Comparison of ENCODE assay signal across 26 cellular contexts in the genomic region with DNA sequence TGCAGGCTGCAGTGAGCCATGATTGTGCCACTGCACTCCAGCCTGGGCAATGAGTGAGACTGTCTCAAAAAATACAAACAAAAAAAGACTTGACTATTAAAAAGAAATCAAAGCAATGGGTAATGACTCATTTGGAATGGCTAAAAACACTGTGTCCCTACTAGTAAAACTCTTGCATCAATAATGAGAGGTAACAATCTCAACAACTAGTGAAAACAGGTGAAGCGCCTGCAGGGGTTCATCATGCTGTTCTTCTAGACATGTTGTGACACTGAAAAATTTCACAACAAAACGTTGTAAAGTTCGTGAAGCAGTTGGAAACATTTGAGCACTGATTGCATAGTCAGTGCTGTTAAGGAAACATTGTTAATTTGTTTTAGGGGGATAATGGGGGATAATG. TPM values are rescaled to one million over a fixed set of nuclear protein-coding genes. Genes with fewer than 3 reads are reported as not detected.
DNase-seq lines count a peak whose midpoint lies in the region; ATAC-seq and TF ChIP-seq lines count a peak whose summit lies in the region.
"Had no signal": no experiment of that assay in that cellular context is flagged by ENCODE, and none has a peak within 500 bp of the region (broad histone marks: within the 10 kb centered on the region; RNA-seq: fewer than 3 reads in every experiment).

No MANE protein-coding gene starts in this region.

- intact Hi-C loops in PC-3 (cut with micrococcal nuclease), result no loop called here

- H3K9me3 Mint-ChIP-seq in CD8-positive, alpha-beta memory T cell, result no peaks in the 10 kb centered on the region

- no peak overlapping the region for H3K9ac ChIP-seq in PC-3 (ENCODE audit: low read length)

- H3K9me3 ChIP-seq in PC-3 (ENCODE audit: low read length), result no peaks in the 10 kb centered on the region
- no peaks in the 10 kb centered on the region for H3K9me3 ChIP-seq in CD8-positive, alpha-beta memory T cell (ENCODE audit: low read length)
- H3K9me3 ChIP-seq: BE2C, HAP-1 had no signal

- DNase-seq in NOMO-1 (lab: John Stamatoyannopoulos, UW; ENCODE audit: unreplicated experiment in 2 of 2) (peak; percentile 20 to 48), NOMO-1 treated with dmso at 0.1 percent for 144 hours (lab: John Stamatoyannopoulos, UW; ENCODE audit: unreplicated experiment) (no peak), PC-3 (peak; percentile 4), NCI-H510A (lab: John Stamatoyannopoulos, UW) (no peak), occipital lobe (lab: John Stamatoyannopoulos, UW) (no peak)
- no peak for DNase-seq in CD8-positive, alpha-beta memory T cell
- DNase-seq: 8988T, ACHN, BE2C, Calu3, DMS79 treated with DMSO at 0.1 percent for 48 hours, GF-D8, GOT3, KG1, MM.1S, NCI-H1105, NCI-H1436 treated with DMSO at 0.1 percent for 48 hours, NCI-H187 treated with DMSO at 0.1 percent for 48 hours, NCI-H2171 treated with DMSO at 0.1 percent for 48 hours, NCI-H524 treated with DMSO at 0.1 percent for 48 hours, RPMI8226, SHP77 had no signal

- H3K27me3 ChIP-seq in PC-3 (ENCODE audit: low read length), result no peaks in the 10 kb centered on the region
- H3K27me3 ChIP-seq in CD8-positive, alpha-beta memory T cell (ENCODE audit: insufficient read depth, low read length, poor library complexity, severe bottlenecking), result no peaks in the 10 kb centered on the region
- H3K27me3 ChIP-seq: BE2C had no signal

- peaks cover 2 to 10% of the 10 kb centered on the region in 2 donors for H3K27me3 Mint-ChIP-seq in CD8-positive, alpha-beta memory T cell

- H3K4me1 ChIP-seq in PC-3 (ENCODE audit: insufficient read depth, low read length), result no peaks in the 10 kb centered on the region
- no peaks in the 10 kb centered on the region for H3K4me1 ChIP-seq in CD8-positive, alpha-beta memory T cell (ENCODE audit: insufficient read depth, low read length)
- H3K4me1 ChIP-seq: BE2C, HAP-1 had no signal

- H3K9me2 ChIP-seq in PC-3 (replicated peaks; ENCODE audit: low read length), result no peaks in the 10 kb centered on the region

- no peak overlapping the region for H3K4me2 ChIP-seq in PC-3 (ENCODE audit: low read length)

- H3K79me2 ChIP-seq in PC-3 (ENCODE audit: low read length), result no peaks in the 10 kb centered on the region

- no peak for TF ChIP-seq CTCF in PC-3 (conservative IDR thresholded peaks at IDR 0.05; ENCODE audit: low read depth, low read length)

- H3K4me3 ChIP-seq in PC-3 (ENCODE audit: low read length), result no peak overlapping the region
- no peak overlapping the region for H3K4me3 ChIP-seq in CD8-positive, alpha-beta memory T cell (ENCODE audit: low read length)
- H3K4me3 ChIP-seq: HAP-1, SK-N-MC had no signal

- CTCF ChIA-PET in PC-3 (lab: Charles Lee), result no interaction called here
- CTCF ChIA-PET in CD8-positive, alpha-beta memory T cell (lab: Charles Lee), result no interaction called here

- peaks cover 0 to 2% (median 0%) of the 10 kb centered on the region in 3 donors for H3K36me3 Mint-ChIP-seq in CD8-positive, alpha-beta memory T cell
- H3K36me3 Mint-ChIP-seq: CD14-positive monocyte had no signal

- peak; percentile 50 for ATAC-seq in PC-3
- ATAC-seq in esophagus mucosa, result peak; percentile 79

- H3K4me3 Mint-ChIP-seq in CD8-positive, alpha-beta memory T cell, result no peak overlapping the region
- H3K4me3 Mint-ChIP-seq: CD14-positive monocyte had no signal

- H3K36me3 ChIP-seq in PC-3 (ENCODE audit: low read depth, low read length), result no peaks in the 10 kb centered on the region
- no peaks in the 10 kb centered on the region for H3K36me3 ChIP-seq in CD8-positive, alpha-beta memory T cell (ENCODE audit: insufficient read depth, low read length)
- H3K36me3 ChIP-seq: BE2C, HAP-1 had no signal

- H3K27ac ChIP-seq in PC-3 (ENCODE audit: low read length), result no peak overlapping the region
- H3K27ac ChIP-seq in CD8-positive, alpha-beta memory T cell (ENCODE audit: low read depth, low read length), result no peak overlapping the region
- H3K27ac ChIP-seq: SK-N-MC had no signal

- H3F3A ChIP-seq in PC-3 (ENCODE audit: low read length, unreplicated experiment), result no peaks in the 10 kb centered on the region

- H3K27ac Mint-ChIP-seq in CD8-positive, alpha-beta memory T cell, result no peak overlapping the region
- H3K27ac Mint-ChIP-seq: CD14-positive monocyte had no signal

- no peak overlapping the region for H2AFZ ChIP-seq in PC-3 (ENCODE audit: low read length)

- BruUV-seq in PC-3 (replicated peaks; lab: Mats Ljungman, UMichigan), result no TSS peak

- no peaks in the 10 kb centered on the region for H3K4me1 Mint-ChIP-seq in CD8-positive, alpha-beta memory T cell

- POLR2A ChIA-PET in PC-3 (lab: Charles Lee; ENCODE audit: unreplicated experiment), result interaction anchor here (0.7 kb wide), 1 partner anchor 161 kb away, joined by 12 read pairs; no protein-coding TSS in a partner anchor
- POLR2A ChIA-PET in CD8-positive, alpha-beta memory T cell (lab: Charles Lee), result no interaction called here

- no peaks in the 10 kb centered on the region for H4K20me1 ChIP-seq in PC-3 (ENCODE audit: low read length)

RNA-seq across cellular contexts. Expression of gene SLC29A4, which starts 26.9 kb away (rescaled TPM):
- total RNA-seq in PC-3 (2014; rRNA removed), result 6.7 and 8.9 TPM in 2 replicates
- 0.48 TPM for total RNA-seq in esophagus mucosa
- under 1 TPM in 1 of 2 experiments, not detected in 1; 0.18 TPM for total RNA-seq in CD8-positive, alpha-beta memory T cell
- polyA plus RNA-seq in CD8-positive, alpha-beta memory T cell, result 0.21 TPM
- 16.1 TPM for total RNA-seq in occipital lobe

Comparison
In these comparisons a context has a peak if more than half of its experiments do, and no peak if none do; other contexts are left out.
1. DNase-seq: peak in NOMO-1 (2 of 2) and PC-3 (single experiment); none in NOMO-1 treated with dmso at 0.1 percent for 144 hours (single experiment), CD8-positive, alpha-beta memory T cell (0 of 5), NCI-H510A (single experiment) and occipital lobe (single experiment).